ENCODE assay signal across 10 cellular contexts in the genomic region with DNA sequence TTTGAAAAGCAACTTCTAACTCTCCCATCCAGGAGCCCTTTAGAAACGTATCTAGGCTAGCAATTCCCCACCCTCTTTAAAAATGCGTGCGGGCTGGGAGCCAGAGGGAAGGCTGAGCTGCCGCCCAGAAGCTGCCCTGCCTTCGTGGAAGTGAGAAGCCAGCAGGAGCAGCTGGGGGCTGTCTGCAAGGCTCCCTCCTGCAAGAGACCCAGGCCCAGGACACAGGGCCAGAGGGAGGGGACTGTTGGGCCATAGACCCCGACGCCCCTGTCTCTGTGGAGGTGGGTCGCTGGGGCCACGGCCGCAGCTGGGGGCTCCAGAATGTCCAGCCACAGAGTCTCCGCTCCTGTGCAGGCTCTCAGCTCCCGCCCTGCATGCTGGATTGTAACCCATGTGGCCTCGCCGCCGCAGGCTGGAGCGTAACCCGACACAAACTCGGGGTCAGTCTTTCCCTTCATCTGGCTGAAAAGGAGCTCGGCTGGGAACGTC. TPM values are rescaled to one million over a fixed set of nuclear protein-coding genes. Genes with fewer than 3 reads are reported as not detected.
DNase-seq lines count a peak whose midpoint lies in the region; ATAC-seq and TF ChIP-seq lines count a peak whose summit lies in the region.
"Had no signal": no experiment of that assay in that cellular context is flagged by ENCODE, and none has a peak within 500 bp of the region (broad histone marks: within the 10 kb centered on the region; RNA-seq: fewer than 3 reads in every experiment).

No MANE protein-coding gene starts in this region.

- H3K4me1 Mint-ChIP-seq in osteocyte (ENCODE audit: unreplicated experiment) = peaks cover 44% of the 10 kb centered on the region

- no peaks in the 10 kb centered on the region for H3K27me3 Mint-ChIP-seq in osteocyte (ENCODE audit: unreplicated experiment)
- H3K27me3 Mint-ChIP-seq: stimulated activated naive CD8-positive, alpha-beta T cell treated with anti-CD3 and anti-CD28 coated beads, Interleukin-15, amount 100 ng/mL, for 72 hours had no signal

- H3K36me3 Mint-ChIP-seq in osteocyte (ENCODE audit: unreplicated experiment) = no peaks in the 10 kb centered on the region

- peak; percentile 48 for DNase-seq in activated effector memory CD4-positive, alpha-beta T cell treated with anti-CD3 and anti-CD28 coated beads, Interleukin-2, amount 50 U/mL, for 16 hours
- DNase-seq in activated effector memory CD4-positive, alpha-beta T cell treated with Interleukin-2 at 50 U/mL for 16 hours = no peak
- DNase-seq in cardiac septum (ENCODE audit: low spot score) = peak; percentile 76
- peak; percentile 80 for DNase-seq in osteocyte (ENCODE audit: extremely low spot score, unreplicated experiment)
- DNase-seq in glomerular visceral epithelial cell (ENCODE audit: extremely low spot score) = no peak
- no peak for DNase-seq in NCI-H446 (lab: John Stamatoyannopoulos, UW)
- DNase-seq in SKM-1 treated with dmso at 0.1 percent for 144 hours (lab: John Stamatoyannopoulos, UW; ENCODE audit: unreplicated experiment) = no peak
- DNase-seq: cortex of kidney; stimulated activated naive CD8-positive, alpha-beta T cell treated with anti-CD3 and anti-CD28 coated beads, Interleukin-15, amount 100 ng/mL, for 72 hours had no signal

- H3K9me3 Mint-ChIP-seq in osteocyte (ENCODE audit: unreplicated experiment) = peaks cover 7% of the 10 kb centered on the region

- TF ChIP-seq CTCF in osteocyte (IDR thresholded peaks at IDR 0.05) = no peak

- intact Hi-C loops in cardiac septum (cut with DNase I) = loop anchor here (10.0 kb wide), 1 partner anchor 92 kb away; no protein-coding TSS in a partner anchor

- H3K27ac Mint-ChIP-seq in osteocyte (ENCODE audit: unreplicated experiment) = peak overlapping the region; percentile 97

- no peak for ATAC-seq in HG03039 (IDR thresholded peaks at IDR 0.05; ENCODE audit: unreplicated experiment)
- ATAC-seq: stimulated activated naive CD8-positive, alpha-beta T cell treated with anti-CD3 and anti-CD28 coated beads, Interleukin-15, amount 100 ng/mL, for 72 hours had no signal

- H3K4me3 Mint-ChIP-seq in osteocyte (ENCODE audit: unreplicated experiment) = no peak overlapping the region

RNA-seq across cellular contexts. Expression of gene COL6A2, which starts 31.0 kb away (rescaled TPM):
- total RNA-seq in cardiac septum = 157 TPM
- total RNA-seq in osteocyte = 1,821 and 1,951 TPM in 2 replicates

Comparison
In these comparisons a context has a peak if more than half of its experiments do, and no peak if none do; other contexts are left out.
1. DNase-seq: peak in activated effector memory CD4-positive, alpha-beta T cell treated with anti-CD3 and anti-CD28 coated beads, Interleukin-2, amount 50 U/mL, for 16 hours (single experiment), cardiac septum (single experiment) and osteocyte (single experiment); none in activated effector memory CD4-positive, alpha-beta T cell treated with Interleukin-2 at 50 U/mL for 16 hours (single experiment), glomerular visceral epithelial cell (single experiment), NCI-H446 (0 of 2) and SKM-1 treated with dmso at 0.1 percent for 144 hours (single experiment).
2. RNA of gene COL6A2, which starts 31.0 kb away (total RNA-seq): 1,821 to 1,951 TPM in osteocyte; 157 TPM in cardiac septum (single experiment); every median in the first group is over 10 times any median in the second.